In genomic region chr16:27237229-27238015, GRCh38 we compare ENCODE assay signal across 8 cellular contexts. TPM values are rescaled to one million over a fixed set of nuclear protein-coding genes. Genes with fewer than 3 reads are reported as not detected.
DNase-seq lines count a peak whose midpoint lies in the region; ATAC-seq and TF ChIP-seq lines count a peak whose summit lies in the region.

No MANE protein-coding gene starts in this region.

- no peak overlapping the region for H3K9ac ChIP-seq in parathyroid adenoma

- H3K27me3 ChIP-seq in parathyroid adenoma (ENCODE audit: control insufficient read depth, insufficient read depth, low read length) = no peaks in the 10 kb centered on the region

- no peak overlapping the region for H2AFZ ChIP-seq in parathyroid adenoma

- no peak overlapping the region for H3K4me3 Mint-ChIP-seq in type B pancreatic cell

- ATAC-seq in Right ventricle myocardium superior (ENCODE audit: poor library complexity) = peak; percentile 21
- ATAC-seq in HG03439 (IDR thresholded peaks at IDR 0.05; ENCODE audit: unreplicated experiment) = peak; percentile 73

- no peaks in the 10 kb centered on the region for H3K36me3 ChIP-seq in parathyroid adenoma (ENCODE audit: control insufficient read depth, insufficient read depth, low read length)

- H3K9me3 ChIP-seq in parathyroid adenoma (ENCODE audit: control insufficient read depth, low read length) = no peaks in the 10 kb centered on the region

- peaks cover 35% of the 10 kb centered on the region for H3K4me1 Mint-ChIP-seq in type B pancreatic cell (ENCODE audit: unreplicated experiment)

- H3K9me3 Mint-ChIP-seq in type B pancreatic cell = no peaks in the 10 kb centered on the region

- peak overlapping the region; percentile 68 to 85 for H3K27ac ChIP-seq in coronary artery
- H3K27ac ChIP-seq in parathyroid adenoma = peak overlapping the region; percentile 50

- H3K79me2 ChIP-seq in parathyroid adenoma = peaks cover 3% of the 10 kb centered on the region

- H3K27ac Mint-ChIP-seq in type B pancreatic cell = peak overlapping the region; percentile 44

- H3K4me1 ChIP-seq in parathyroid adenoma = peaks cover 9% of the 10 kb centered on the region

- H3K36me3 Mint-ChIP-seq in type B pancreatic cell = no peaks in the 10 kb centered on the region

- intact Hi-C loops in Right ventricle myocardium superior (cut with DNase I) (loop anchor here (5.0 kb wide), 1 partner anchor 130 kb away; no protein-coding TSS in a partner anchor), cardiac septum (cut with DNase I) (loop anchor here (2.0 to 5.0 kb wide), 4 partner anchors 59 to 220 kb away; partner anchors contain the start of gene IL4R)

- H3K4me3 ChIP-seq in coronary artery (no peak overlapping the region), parathyroid adenoma (ENCODE audit: low read depth, low read length) (no peak overlapping the region)

- no peak overlapping the region for H3K4me2 ChIP-seq in parathyroid adenoma (ENCODE audit: low read length)

- DNase-seq in Right ventricle myocardium superior = peak; percentile 50
- DNase-seq in cardiac septum (ENCODE audit: low spot score) = no peak
- DNase-seq in activated CD4-positive, alpha-beta T cell treated with anti-CD3 and anti-CD28 coated beads for 4 hours = peak; percentile 79 to 86
- DNase-seq in coronary artery (ENCODE audit: low spot score) = peak; percentile 75
- DNase-seq in type B pancreatic cell (ENCODE audit: extremely low spot score, unreplicated experiment) = no peak
- DNase-seq in NCI-H2029 (lab: John Stamatoyannopoulos, UW) = no peak

- TF ChIP-seq CTCF in coronary artery (IDR thresholded peaks at IDR 0.05) = no peak
- TF ChIP-seq CTCF in parathyroid adenoma (IDR thresholded peaks at IDR 0.05) = no peak
- no peak for TF ChIP-seq CTCF in type B pancreatic cell (conservative IDR thresholded peaks at IDR 0.05)

- peaks cover 2% of the 10 kb centered on the region for H3K27me3 Mint-ChIP-seq in type B pancreatic cell

RNA-seq across cellular contexts. Expression of gene NSMCE1, which starts 31.1 kb away (rescaled TPM):
- 36.0 TPM for total RNA-seq in Right ventricle myocardium superior
- total RNA-seq in cardiac septum = 27.2 TPM
- total RNA-seq in type B pancreatic cell (ENCODE audit: low replicate concordance) = 27.1 and 33.3 TPM in 2 replicates

RNA-seq across cellular contexts. Expression of gene KDM8, which starts 34.1 kb away (rescaled TPM):
- total RNA-seq in Right ventricle myocardium superior (2.9 TPM), cardiac septum (3.0 TPM), type B pancreatic cell (ENCODE audit: low replicate concordance) (6.3 and 11.1 TPM in 2 replicates)

Comparison
In these comparisons a context has a peak if more than half of its experiments do, and no peak if none do; other contexts are left out.
1. DNase-seq: peak in Right ventricle myocardium superior (single experiment), activated CD4-positive, alpha-beta T cell treated with anti-CD3 and anti-CD28 coated beads for 4 hours (2 of 2) and coronary artery (single experiment); none in cardiac septum (single experiment), type B pancreatic cell (single experiment) and NCI-H2029 (single experiment).